20 cellular contexts compared by ENCODE assay signal in the genomic region with DNA sequence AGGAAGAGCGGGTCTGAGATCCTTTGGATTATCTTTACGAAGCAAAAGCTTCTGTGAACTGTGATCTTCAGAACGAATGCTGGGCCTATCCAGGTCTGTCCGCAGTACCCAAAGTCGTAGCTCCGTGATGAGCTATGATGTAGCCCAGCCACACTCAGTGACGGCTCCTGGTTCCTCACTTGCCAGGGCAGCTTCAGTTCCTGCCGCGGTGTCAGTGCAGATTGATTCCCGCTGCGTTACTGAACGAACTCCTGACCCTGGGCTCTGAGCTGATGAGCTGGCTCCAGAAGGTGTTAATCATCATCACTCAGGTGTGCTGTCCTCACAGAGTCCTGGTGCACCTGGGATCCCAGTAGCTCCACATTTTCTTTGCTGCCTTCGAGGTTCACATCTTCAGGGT. TPM values are rescaled to one million over a fixed set of nuclear protein-coding genes. Genes with fewer than 3 reads are reported as not detected.
A peak's percentile ranks its signal among the peaks of the same experiment; 100 is the strongest.
DNase-seq lines count a peak whose midpoint lies in the region; ATAC-seq, FAIRE-seq and TF ChIP-seq lines count a peak whose summit lies in the region.
"Had no signal": no experiment of that assay in that cellular context is flagged by ENCODE, and none has a peak within 500 bp of the region (broad histone marks: within the 10 kb centered on the region; RNA-seq: fewer than 3 reads in every experiment).

No MANE protein-coding gene starts in this region.

- POLR2A ChIA-PET in AG04450 (lab: Yijun Ruan, JAX) (no interaction called here), endothelial cell of umbilical vein (lab: Charles Lee) (no interaction called here)

- peaks cover 1% of the 10 kb centered on the region for H3K79me1 ChIP-seq in neuronal stem cell (ENCODE audit: low read depth, low read length)

- no peak overlapping the region for H3K27ac Mint-ChIP-seq in chondrocyte (ENCODE audit: unreplicated experiment)

- CTCF ChIA-PET in AG04450 (lab: Charles Lee) = interaction anchor here (0.6 to 1.5 kb wide), 5 partner anchors 10 to 245 kb away, joined by 3 to 4 read pairs (median 4); a partner anchor contains a TSS
- CTCF ChIA-PET in endothelial cell of umbilical vein (lab: Charles Lee) = interaction anchor here (1.5 to 5.1 kb wide), 3 partner anchors 14 to 255 kb away, joined by 10 to 37 read pairs (median 11); no protein-coding TSS in a partner anchor

- no peak overlapping the region for H4K8ac ChIP-seq in neuronal stem cell (ENCODE audit: low read depth, low read length)

- peaks cover 40% of the 10 kb centered on the region for H3K4me1 Mint-ChIP-seq in chondrocyte (ENCODE audit: low read depth)

- no peak overlapping the region for H2AK5ac ChIP-seq in neuronal stem cell (ENCODE audit: low read depth, low read length)

- H3K4me1 ChIP-seq in ascending aorta (peaks cover 8 to 36% of the 10 kb centered on the region in 2 donors), endothelial cell of umbilical vein (ENCODE audit: control insufficient read depth, extremely low read depth, insufficient read depth, low read length) (peaks cover 44% of the 10 kb centered on the region), neuronal stem cell (ENCODE audit: control insufficient read depth in 2 of 2, insufficient read depth in 1 of 2, low read depth in 1 of 2, low read length in 2 of 2) (peaks cover 0 to 2% of the 10 kb centered on the region in 2 donors)

- no peak overlapping the region for H2AFZ ChIP-seq in endothelial cell of umbilical vein (ENCODE audit: low read depth, low read length)
- no peak overlapping the region for H2AFZ ChIP-seq in neuronal stem cell (ENCODE audit: low read length)

- TF ChIP-seq POLR2A in endothelial cell of umbilical vein (IDR thresholded peaks at IDR 0.05; ENCODE audit: low read depth, low read length) = no peak

- no peaks in the 10 kb centered on the region for H3K36me3 ChIP-seq in ascending aorta
- peaks cover 0 to 21% of the 10 kb centered on the region in 2 experiments for H3K36me3 ChIP-seq in endothelial cell of umbilical vein (ENCODE audit: control insufficient read depth in 2 of 2, extremely low read depth in 1 of 2, insufficient read depth in 2 of 2, low read length in 2 of 2)
- H3K36me3 ChIP-seq in neuronal stem cell (replicated peaks in 1 of 2; ENCODE audit: control insufficient read depth in 2 of 2, insufficient read depth in 2 of 2, low read length in 2 of 2) = peaks cover 13 to 64% of the 10 kb centered on the region in 2 donors

- no peak overlapping the region for H3K4me3 Mint-ChIP-seq in chondrocyte (ENCODE audit: unreplicated experiment)

- ATAC-seq in HG03196 (IDR thresholded peaks at IDR 0.05; ENCODE audit: unreplicated experiment) = no peak
- ATAC-seq: HCT116 had no signal

- H2BK5ac ChIP-seq in neuronal stem cell (ENCODE audit: low read length) = no peak overlapping the region

- dilution Hi-C loops in endothelial cell of umbilical vein (cut with MboI; ENCODE audit: extremely low pct_ligation_motif_present, low sequenced_read_pairs) = no loop called here

- peaks cover 13% of the 10 kb centered on the region for H3K79me2 ChIP-seq in endothelial cell of umbilical vein (ENCODE audit: control insufficient read depth, insufficient read depth, low read length)

- H2BK15ac ChIP-seq in neuronal stem cell (ENCODE audit: low read length) = no peak overlapping the region

- no peak overlapping the region for H2BK12ac ChIP-seq in neuronal stem cell (ENCODE audit: low read length)

- DNase-seq in AG04450 (ENCODE audit: low read depth, low spot score) (no peak), ascending aorta (ENCODE audit: low spot score in 2 of 2) (no peak), endothelial cell of umbilical vein (ENCODE audit: low read depth, low spot score) (no peak), neuronal stem cell (ENCODE audit: low spot score) (no peak), chondrocyte (ENCODE audit: low spot score) (no peak), activated gamma-delta T cell treated with Interleukin-2 at 50 U/mL for 16 hours (no peak), SKM-1 (lab: John Stamatoyannopoulos, UW; ENCODE audit: unreplicated experiment) (no peak)
- DNase-seq: DMS79, GOT3, NCI-H1105 treated with DMSO at 0.1 percent for 48 hours, NCI-H1694, NCI-H2081 treated with DMSO at 0.1 percent for 48 hours, NCI-H510A, NCI-H748 treated with DMSO at 0.1 percent for 48 hours, OCI-M1, SIG-M5 had no signal

- H3K4me3 ChIP-seq in AG04450 (ENCODE audit: low read depth, low read length) = no peak overlapping the region
- H3K4me3 ChIP-seq in ascending aorta = no peak overlapping the region
- H3K4me3 ChIP-seq in endothelial cell of umbilical vein (replicated peaks in 1 of 3; ENCODE audit: insufficient read depth in 1 of 3, low read depth in 1 of 3, low read length in 3 of 3) = no peak overlapping the region
- H3K4me3 ChIP-seq in neuronal stem cell (ENCODE audit: low read length in 2 of 2) = no peak overlapping the region

- no peaks in the 10 kb centered on the region for H3K9me3 ChIP-seq in AG04450 (ENCODE audit: control insufficient read depth, insufficient read depth, low read length)
- H3K9me3 ChIP-seq in ascending aorta = no peaks in the 10 kb centered on the region
- H3K9me3 ChIP-seq in endothelial cell of umbilical vein (replicated peaks; ENCODE audit: control insufficient read depth, insufficient read depth, low read length) = no peaks in the 10 kb centered on the region
- no peaks in the 10 kb centered on the region for H3K9me3 ChIP-seq in neuronal stem cell (replicated peaks in 1 of 2; ENCODE audit: control insufficient read depth in 2 of 2, insufficient read depth in 1 of 2, low read depth in 1 of 2, low read length in 2 of 2)

- intact Hi-C loops in ascending aorta (cut with DNase I) (no loop called here), endothelial cell of umbilical vein (cut with micrococcal nuclease) (no loop called here)

- H3K4ac ChIP-seq in neuronal stem cell (ENCODE audit: low read length) = no peak overlapping the region

- TF ChIP-seq CTCF in AG04450 (IDR thresholded peaks at IDR 0.05; ENCODE audit: low read depth, low read length) (no peak), ascending aorta (IDR thresholded peaks at IDR 0.05) (no peak), endothelial cell of umbilical vein (IDR thresholded peaks at IDR 0.05; ENCODE audit: extremely low read depth in 1 of 2, insufficient read depth in 1 of 2, low read depth in 1 of 2, low read length in 2 of 2) (no peak), chondrocyte (IDR thresholded peaks at IDR 0.05) (no peak)

- H3K27me3 Mint-ChIP-seq in chondrocyte (ENCODE audit: low read depth) = no peaks in the 10 kb centered on the region

- WGBS in neuronal stem cell (ENCODE audit: extremely low coverage in 2 of 2, insufficient read length in 2 of 2, insufficient replicate concordance in 1 of 2), 2 donors = no CpG with 5 or more reads among the region's 13 CpGs

- H3K27me3 ChIP-seq in AG04450 (ENCODE audit: control insufficient read depth, insufficient read depth, low read length) (no peaks in the 10 kb centered on the region), ascending aorta (no peaks in the 10 kb centered on the region), endothelial cell of umbilical vein (ENCODE audit: control insufficient read depth in 2 of 2, insufficient read depth in 2 of 2, low read length in 2 of 2) (no peaks in the 10 kb centered on the region), neuronal stem cell (ENCODE audit: control insufficient read depth in 3 of 3, insufficient read depth in 3 of 3, low read depth in 1 of 3, low read length in 3 of 3) (no peaks in the 10 kb centered on the region)

- H3K9me1 ChIP-seq in endothelial cell of umbilical vein (replicated peaks; ENCODE audit: control insufficient read depth, extremely low read depth, insufficient read depth, low read length) = no peaks in the 10 kb centered on the region

- no peaks in the 10 kb centered on the region for H4K20me1 ChIP-seq in endothelial cell of umbilical vein (replicated peaks; ENCODE audit: control insufficient read depth, extremely low read depth, insufficient read depth, low read length)

- peak overlapping the region; percentile 50 for H3K23ac ChIP-seq in neuronal stem cell (ENCODE audit: low read depth, low read length, poor library complexity)

- no peak for FAIRE-seq in endothelial cell of umbilical vein (lab: Jason Lieb, UNC)
- FAIRE-seq: A204.1, D721Med had no signal

- no peak overlapping the region for H3K18ac ChIP-seq in neuronal stem cell (ENCODE audit: low read length)

- H3K27ac ChIP-seq in AG04450 (ENCODE audit: low read depth, low read length) (peak overlapping the region; percentile 22), ascending aorta (peak overlapping the region; percentile 85 to 96), endothelial cell of umbilical vein (ENCODE audit: insufficient read depth, low read depth, low read length) (peak overlapping the region; percentile 81), neuronal stem cell (replicated peaks; ENCODE audit: low read length) (no peak overlapping the region)

- no peak overlapping the region for H3K9ac ChIP-seq in endothelial cell of umbilical vein (replicated peaks; ENCODE audit: extremely low read depth, insufficient read depth, low read length)
- no peak overlapping the region for H3K9ac ChIP-seq in neuronal stem cell (ENCODE audit: low read depth, low read length, poor library complexity)

- H3K4me2 ChIP-seq in endothelial cell of umbilical vein (ENCODE audit: insufficient read depth, low read length) (no peak overlapping the region), neuronal stem cell (ENCODE audit: insufficient read depth, low read length, poor library complexity, severe bottlenecking) (no peak overlapping the region)

- no peak overlapping the region for H3K14ac ChIP-seq in neuronal stem cell (ENCODE audit: low read length)

- peaks cover 9% of the 10 kb centered on the region for H3K36me3 Mint-ChIP-seq in chondrocyte (ENCODE audit: low read depth)

- no TSS peak for BruUV-seq in endothelial cell of umbilical vein (replicated peaks; lab: Mats Ljungman, UMichigan)

- peak overlapping the region; percentile 32 for H2BK120ac ChIP-seq in neuronal stem cell (ENCODE audit: low read depth, low read length)

- peaks cover 3% of the 10 kb centered on the region for H3K9me3 Mint-ChIP-seq in chondrocyte (ENCODE audit: low read depth)

- H4K91ac ChIP-seq in neuronal stem cell (ENCODE audit: low read depth, low read length, poor library complexity) = no peak overlapping the region

RNA-seq across cellular contexts. Expression of a gene that starts 45.0 kb away (rescaled TPM):
- 14.0 and 16.8 TPM in 2 replicates for polyA plus RNA-seq in AG04450 (2011; rRNA removed)
- polyA minus RNA-seq in AG04450 (2011; rRNA and poly(A)+ RNA removed) = 15.5 and 17.5 TPM in 2 replicates
- 2.6 TPM for total RNA-seq in ascending aorta
- total RNA-seq in endothelial cell of umbilical vein = 115 and 125 TPM in 2 replicates
- 88.8 and 93.8 TPM in 2 replicates for polyA plus RNA-seq in endothelial cell of umbilical vein
- polyA plus RNA-seq in endothelial cell of umbilical vein (2011; cell fraction: cytosol; rRNA removed) = 73.3 and 74.2 TPM in 2 replicates
- polyA plus RNA-seq in endothelial cell of umbilical vein (2011; cell fraction: nucleus; rRNA removed) = 348 and 401 TPM in 2 replicates
- polyA plus RNA-seq in endothelial cell of umbilical vein (2012) = 34.9 and 42.8 TPM in 2 replicates
- polyA minus RNA-seq in endothelial cell of umbilical vein = 87.1 and 91.8 TPM in 2 replicates
- polyA minus RNA-seq in endothelial cell of umbilical vein (2011; cell fraction: cytosol; rRNA and poly(A)+ RNA removed) = 7.1 TPM
- 95.3 and 107 TPM in 2 replicates for polyA minus RNA-seq in endothelial cell of umbilical vein (2011; cell fraction: nucleus; rRNA and poly(A)+ RNA removed)
- polyA plus RNA-seq in neuronal stem cell (2013, experiment 1 of 2) = 13.7 TPM
- 13.8 TPM for polyA plus RNA-seq in neuronal stem cell (2013, experiment 2 of 2)
- 14.5 to 25.1 TPM (median 25.0 TPM) in 3 replicates for total RNA-seq in chondrocyte
